In genomic region chr12:6962285-6963015, GRCh38 we compare ENCODE assay signal across 9 cellular contexts. TPM values are rescaled to one million over a fixed set of nuclear protein-coding genes. Genes with fewer than 3 reads are reported as not detected.
DNase-seq lines count a peak whose midpoint lies in the region; ATAC-seq and TF ChIP-seq lines count a peak whose summit lies in the region.
"Had no signal": no experiment of that assay in that cellular context is flagged by ENCODE, and none has a peak within 500 bp of the region (broad histone marks: within the 10 kb centered on the region; RNA-seq: fewer than 3 reads in every experiment).

No MANE protein-coding gene starts in this region.

- peak overlapping the region; percentile 98 for H3K27ac Mint-ChIP-seq in GM23338
- H3K27ac Mint-ChIP-seq in effector memory CD8-positive, alpha-beta T cell, result peak overlapping the region; percentile 99

- H3K4me3 ChIP-seq in GM23338 (peak overlapping the region; percentile 95), neural cell (ENCODE audit: low read length) (no peak overlapping the region)

- H3K4me2 ChIP-seq in GM23338 (peak overlapping the region; percentile 98), neural cell (ENCODE audit: low read length) (no peak overlapping the region)

- H3K9me2 ChIP-seq in GM23338 (ENCODE audit: insufficient read depth) (no peaks in the 10 kb centered on the region), neural cell (ENCODE audit: insufficient read depth, low read length) (no peaks in the 10 kb centered on the region)

- H3F3A ChIP-seq in GM23338 (replicated peaks; ENCODE audit: low read depth), result peaks cover 45% of the 10 kb centered on the region
- H3F3A ChIP-seq in neural cell (ENCODE audit: insufficient read depth, low read length, poor library complexity, severe bottlenecking), result no peaks in the 10 kb centered on the region

- DNase-seq in GM23338 (ENCODE audit: low spot score) (peak; percentile 58), NCI-H510A treated with DMSO at 0.1 percent for 48 hours (lab: John Stamatoyannopoulos, UW) (peak; percentile 78), MV-4-11 (lab: John Stamatoyannopoulos, UW) (no peak), SW 1271 (lab: John Stamatoyannopoulos, UW) (no peak)
- DNase-seq in effector memory CD8-positive, alpha-beta T cell, result no peak

- H3K79me2 ChIP-seq in GM23338 (replicated peaks; ENCODE audit: insufficient read depth) (peaks cover 21% of the 10 kb centered on the region), neural cell (replicated peaks; ENCODE audit: insufficient read depth, low read length) (no peaks in the 10 kb centered on the region)

- H3K36me3 ChIP-seq in GM23338 (ENCODE audit: insufficient read depth), result peaks cover 15% of the 10 kb centered on the region
- no peaks in the 10 kb centered on the region for H3K36me3 ChIP-seq in neural cell (ENCODE audit: insufficient read depth, low read length)

- peak overlapping the region; percentile 83 for H2AFZ ChIP-seq in GM23338
- no peak overlapping the region for H2AFZ ChIP-seq in neural cell (ENCODE audit: low read depth, low read length)

- TF ChIP-seq CTCF in GM23338 (conservative IDR thresholded peaks at IDR 0.05; ENCODE audit: low read depth in 2 of 2) (0 out of 4 replicates have a peak, but pooled peaks of 1 of the 2 experiments have one; percentile 11), neural cell (IDR thresholded peaks at IDR 0.05; ENCODE audit: poor library complexity, severe bottlenecking) (peak; percentile 3)

- H3K4me1 ChIP-seq in GM23338 (ENCODE audit: insufficient read depth), result peaks cover 38% of the 10 kb centered on the region

- H3K27ac ChIP-seq in GM23338 (ENCODE audit: low read depth) (peak overlapping the region; percentile 91), neural cell (ENCODE audit: low read length) (no peak overlapping the region)

- no peak for TF ChIP-seq EP300 in neural cell (conservative IDR thresholded peaks at IDR 0.05; ENCODE audit: poor library complexity, severe bottlenecking)

- H4K20me1 ChIP-seq in GM23338 (replicated peaks; ENCODE audit: insufficient read depth), result peaks cover 4% of the 10 kb centered on the region; the same call in 1 of the 2 replicates
- H4K20me1 ChIP-seq in neural cell (ENCODE audit: insufficient read depth), result no peaks in the 10 kb centered on the region

- peaks cover 35% of the 10 kb centered on the region for H3K36me3 Mint-ChIP-seq in GM23338 (ENCODE audit: low read depth)
- H3K36me3 Mint-ChIP-seq in effector memory CD8-positive, alpha-beta T cell (ENCODE audit: insufficient read depth), result peaks cover 70% of the 10 kb centered on the region

- TF ChIP-seq RAD21 in neural cell (conservative IDR thresholded peaks at IDR 0.05), result no peak

- H3K27me3 ChIP-seq in GM23338 (ENCODE audit: insufficient read depth) (no peaks in the 10 kb centered on the region), neural cell (ENCODE audit: insufficient read depth, low read depth, low read length) (no peaks in the 10 kb centered on the region)

- no peaks in the 10 kb centered on the region for H3K9me3 ChIP-seq in neural cell (ENCODE audit: low read length)

- peak; percentile 9 for ATAC-seq in GM23338
- ATAC-seq in effector memory CD8-positive, alpha-beta T cell (replicated peaks), result no peak
- no peak for ATAC-seq in HG03196 (IDR thresholded peaks at IDR 0.05; ENCODE audit: unreplicated experiment)
- no peak for ATAC-seq in HG03460 (IDR thresholded peaks at IDR 0.05; ENCODE audit: unreplicated experiment)

- no peak overlapping the region for H3K9ac ChIP-seq in neural cell (ENCODE audit: low read length)

- peak overlapping the region; percentile 86 for H3K4me3 Mint-ChIP-seq in GM23338
- peak overlapping the region; percentile 87 to 98 for H3K4me3 Mint-ChIP-seq in effector memory CD8-positive, alpha-beta T cell

- peaks cover 51% of the 10 kb centered on the region for H3K4me1 Mint-ChIP-seq in GM23338
- H3K4me1 Mint-ChIP-seq in effector memory CD8-positive, alpha-beta T cell (ENCODE audit: low read depth in 2 of 2), result peaks cover 49 to 54% of the 10 kb centered on the region in 2 donors

- no peaks in the 10 kb centered on the region for H3K9me3 Mint-ChIP-seq in GM23338
- H3K9me3 Mint-ChIP-seq in effector memory CD8-positive, alpha-beta T cell, result no peaks in the 10 kb centered on the region

- H3K27me3 Mint-ChIP-seq in GM23338 (ENCODE audit: insufficient read depth, low read depth, poor library complexity), result peaks cover 25% of the 10 kb centered on the region
- H3K27me3 Mint-ChIP-seq in effector memory CD8-positive, alpha-beta T cell, result no peaks in the 10 kb centered on the region

TF ChIP-seq in GM23338, 12 proteins besides CTCF, POLR2A, EP300 and RAD21 (continues in another document):
- TF ChIP-seq REST (IDR thresholded peaks at IDR 0.05; ENCODE audit: unreplicated experiment), result no peak

TF ChIP-seq in neural cell, 6 proteins besides CTCF, POLR2A, EP300 and RAD21:
- no peak for TF ChIP-seq REST (IDR thresholded peaks at IDR 0.05; ENCODE audit: borderline replicate concordance)
- no peak for TF ChIP-seq POLR2AphosphoS5 (IDR thresholded peaks at IDR 0.05)
- TF ChIP-seq SMC3 (conservative IDR thresholded peaks at IDR 0.05; ENCODE audit: poor library complexity), result no peak
- no peak for TF ChIP-seq TAF1 (IDR thresholded peaks at IDR 0.05; ENCODE audit: low read depth)
- no peak for TF ChIP-seq MXI1 (conservative IDR thresholded peaks at IDR 0.05; ENCODE audit: poor library complexity, severe bottlenecking)
- no peak for TF ChIP-seq EZH2 (IDR thresholded peaks at IDR 0.05; ENCODE audit: borderline replicate concordance, insufficient read depth, low read length, poor library complexity, severe bottlenecking)

RNA-seq across cellular contexts. Expression of gene PHB2, which starts 8.0 kb away (rescaled TPM):
- 378 and 416 TPM in 2 replicates for total RNA-seq in GM23338 (2014; rRNA removed; shearing (Covaris generic))
- polyA plus RNA-seq in GM23338 (2016; fragmentation: Nextera tagmentation; extraction: Ambion mirVana), result 224 and 238 TPM in 2 replicates
- polyA plus RNA-seq in neural cell, result 210 and 230 TPM in 2 replicates
- 111 and 121 TPM in 2 replicates for polyA minus RNA-seq in neural cell

RNA-seq across cellular contexts. Expression of gene EMG1, which starts 8.3 kb away (rescaled TPM):
- 66.7 and 71.7 TPM in 2 replicates for total RNA-seq in GM23338 (2014; rRNA removed; shearing (Covaris generic))
- polyA plus RNA-seq in GM23338 (2016; fragmentation: Nextera tagmentation; extraction: Ambion mirVana) (157 and 160 TPM in 2 replicates), neural cell (27.3 and 33.2 TPM in 2 replicates)
- 22.0 and 23.9 TPM in 2 replicates for polyA minus RNA-seq in neural cell

RNA-seq across cellular contexts. Expression of gene PTPN6, which starts 11.3 kb away (rescaled TPM):
- 24.7 and 25.3 TPM in 2 replicates for total RNA-seq in GM23338 (2014; rRNA removed; shearing (Covaris generic))
- 35.4 and 40.6 TPM in 2 replicates for polyA plus RNA-seq in GM23338 (2016; fragmentation: Nextera tagmentation; extraction: Ambion mirVana)
- polyA plus RNA-seq in neural cell, result not detected in 2 replicates
- 0.46 TPM in 1 of 2 replicates, not detected in the other for polyA minus RNA-seq in neural cell

RNA-seq across cellular contexts. Expression of gene C12orf57, which starts 18.6 kb away (rescaled TPM):
- 186 and 204 TPM in 2 replicates for total RNA-seq in GM23338 (2014; rRNA removed; shearing (Covaris generic))
- polyA plus RNA-seq in GM23338 (2016; fragmentation: Nextera tagmentation; extraction: Ambion mirVana), result 262 and 285 TPM in 2 replicates
- polyA plus RNA-seq in neural cell, result 477 and 500 TPM in 2 replicates
- polyA minus RNA-seq in neural cell, result 118 and 135 TPM in 2 replicates

RNA-seq across cellular contexts. Expression of gene RNU7-1, which starts 18.8 kb away (rescaled TPM):
- total RNA-seq in GM23338 (2014; rRNA removed; shearing (Covaris generic)), result not detected in 2 replicates
- polyA plus RNA-seq in GM23338 (2016; fragmentation: Nextera tagmentation; extraction: Ambion mirVana) (not detected in 2 replicates), neural cell (not detected in 2 replicates)
- polyA minus RNA-seq in neural cell, result not detected in 2 replicates
- total RNA-seq: RPMI7951 had no signal

Comparison
In these comparisons a context has a peak if more than half of its experiments do, and no peak if none do; other contexts are left out.
1. DNase-seq: peak in GM23338 (single experiment) and NCI-H510A treated with DMSO at 0.1 percent for 48 hours (single experiment); none in effector memory CD8-positive, alpha-beta T cell (0 of 3), MV-4-11 (single experiment) and SW 1271 (0 of 2).
2. RNA of gene PTPN6, which starts 11.3 kb away (polyA plus RNA-seq): 35.4 to 40.6 TPM in GM23338; not detected in neural cell; every median in the first group is over 10 times any median in the second.